8 cellular contexts compared by ENCODE assay signal in the genomic region with DNA sequence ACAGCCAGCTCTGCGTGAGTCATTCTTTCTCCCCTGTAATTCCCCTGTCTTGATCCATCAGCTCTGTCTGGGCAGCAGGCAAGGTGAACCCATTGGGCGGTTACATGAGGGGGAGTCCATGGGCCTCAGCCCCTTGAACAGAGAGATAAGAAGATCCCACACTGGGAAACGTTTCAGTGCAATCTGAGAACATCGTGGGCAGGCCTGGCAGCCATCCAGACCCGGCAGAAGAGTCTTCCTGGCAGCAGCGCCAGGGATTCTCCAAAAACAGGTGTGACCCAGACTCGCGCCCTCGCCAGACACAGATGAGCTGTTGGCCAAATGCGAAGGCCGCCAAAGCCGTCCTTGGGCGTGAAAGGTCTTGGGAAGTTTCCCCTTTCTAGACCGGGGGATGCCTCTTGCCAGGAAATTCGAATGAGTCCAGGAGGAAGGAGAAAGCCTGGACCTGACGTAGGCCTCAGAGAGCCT. TPM values are rescaled to one million over a fixed set of nuclear protein-coding genes. Genes with fewer than 3 reads are reported as not detected.
DNase-seq lines count a peak whose midpoint lies in the region; ATAC-seq and TF ChIP-seq lines count a peak whose summit lies in the region.

No MANE protein-coding gene starts in this region.

- TF ChIP-seq CTCF in DND-41 (IDR thresholded peaks at IDR 0.05; ENCODE audit: borderline replicate concordance, extremely low read depth, low read length, poor library complexity, severe bottlenecking) (no peak), omental fat pad (IDR thresholded peaks at IDR 0.05) (no peak)

- H3K27me3 ChIP-seq in DND-41 (ENCODE audit: insufficient read depth, low read length, poor library complexity), result peaks cover 2% of the 10 kb centered on the region

- ATAC-seq in DND-41 (ENCODE audit: insufficient read depth, low read depth) (peak; percentile 27; the same call in 1 of the 3 replicates), omental fat pad (ENCODE audit: low FRiP score) (peak; percentile 88), GM21825 (IDR thresholded peaks at IDR 0.05; ENCODE audit: unreplicated experiment) (no peak)

- H2AFZ ChIP-seq in DND-41 (ENCODE audit: low read depth, low read length), result no peak overlapping the region

- H3K4me2 ChIP-seq in DND-41 (ENCODE audit: insufficient read depth, low read length), result no peak overlapping the region

- H3K4me3 ChIP-seq in DND-41 (ENCODE audit: low read depth in 1 of 2, low read length in 2 of 2), result no peak overlapping the region

- H3K4me1 ChIP-seq in DND-41 (ENCODE audit: insufficient read depth, low read length), result no peaks in the 10 kb centered on the region

- H3K36me3 ChIP-seq in DND-41 (ENCODE audit: insufficient read depth, low read length), result no peaks in the 10 kb centered on the region

- H3K79me2 ChIP-seq in DND-41 (ENCODE audit: insufficient read depth, low read length), result no peaks in the 10 kb centered on the region

- no peaks in the 10 kb centered on the region; the same call in 1 of the 2 replicates for H4K20me1 ChIP-seq in DND-41 (ENCODE audit: insufficient read depth, low read length)

- DNase-seq in DND-41 (no peak), NCI-H2227 treated with DMSO at 0.1 percent for 48 hours (lab: John Stamatoyannopoulos, UW) (peak; percentile 71), caudate nucleus (lab: John Stamatoyannopoulos, UW) (peak in 41 of 61 donors; percentile 14 to 88 (median 48)), omental fat pad (ENCODE audit: low spot score) (peak; percentile 56), GM19238 (ENCODE audit: insufficient read length, low spot score) (no peak)
- DNase-seq in stimulated activated CD4-positive, alpha-beta T cell treated with anti-CD3 and anti-CD28 coated beads, Interleukin-2, amount 100 ng/mL, for 24 hours, result no peak
- DNase-seq in activated T-cell treated with anti-CD3 and anti-CD28 coated beads, Interleukin-2, amount 50 U/mL, for 48 hours, result no peak

- no peak overlapping the region for H3K9ac ChIP-seq in DND-41 (ENCODE audit: low read depth, low read length)

- H3K27ac ChIP-seq in DND-41 (ENCODE audit: low read length) (no peak overlapping the region), caudate nucleus (ENCODE audit: low read depth, low read length) (peak overlapping the region; percentile 8)

- H3K9me3 ChIP-seq in DND-41 (ENCODE audit: insufficient read depth, low read length, severe bottlenecking), result no peaks in the 10 kb centered on the region

RNA-seq across cellular contexts. Expression of a gene that starts 6.4 kb away (rescaled TPM):
- total RNA-seq in omental fat pad, result 10 to 100 TPM; 17.2 to 39.0 (median 27.5) TPM

Comparison
In these comparisons a context has a peak if more than half of its experiments do, and no peak if none do; other contexts are left out.
1. DNase-seq: peak in NCI-H2227 treated with DMSO at 0.1 percent for 48 hours (single experiment), caudate nucleus (41 of 61) and omental fat pad (single experiment); none in DND-41 (single experiment), GM19238 (single experiment), stimulated activated CD4-positive, alpha-beta T cell treated with anti-CD3 and anti-CD28 coated beads, Interleukin-2, amount 100 ng/mL, for 24 hours (0 of 2) and activated T-cell treated with anti-CD3 and anti-CD28 coated beads, Interleukin-2, amount 50 U/mL, for 48 hours (0 of 2).